Comparison of ENCODE assay signal across 7 cellular contexts in genomic region chr20:58017237-58017969, GRCh38.
DNase-seq lines count a peak whose midpoint lies in the region; TF ChIP-seq lines count a peak whose summit lies in the region.

No MANE protein-coding gene starts in this region.

- no peaks in the 10 kb centered on the region for H3K36me3 ChIP-seq in brain microvascular endothelial cell (replicated peaks)
- H3K36me3 ChIP-seq in tibial nerve, result no peaks in the 10 kb centered on the region

- H3K27ac ChIP-seq in brain microvascular endothelial cell (peak overlapping the region; percentile 63), tibial nerve (peak overlapping the region; percentile 14 to 82 (median 70))

- peaks cover 3 to 62% (median 14%) of the 10 kb centered on the region in 4 donors for H3K4me1 ChIP-seq in tibial nerve

- no peak for TF ChIP-seq POLR2A in tibial nerve (IDR thresholded peaks at IDR 0.05)

- H3K9me3 ChIP-seq in tibial nerve, result no peaks in the 10 kb centered on the region

- in situ Hi-C loops in brain microvascular endothelial cell (cut with HindIII; ENCODE audit: low pct_ligation_motif_present, low sequenced_read_pairs), result no loop called here

- DNase-seq in LHCN-M2 (ENCODE audit: low read depth), result peak; percentile 94
- DNase-seq in brain microvascular endothelial cell, result peak; percentile 69
- DNase-seq in kidney tubule cell (ENCODE audit: low spot score), result peak; percentile 99
- peak in 1 of 2 donors; percentile 28 for DNase-seq in tibial nerve (ENCODE audit: low spot score in 2 of 2)
- DNase-seq in activated gamma-delta T cell (lab: John Stamatoyannopoulos, UW), result no peak
- DNase-seq in SHP77 treated with DMSO at 0.1 percent for 48 hours (lab: John Stamatoyannopoulos, UW), result no peak
- no peak for DNase-seq in NCI-H2107 treated with DMSO at 0.1 percent for 48 hours (lab: John Stamatoyannopoulos, UW; ENCODE audit: unreplicated experiment)

- TF ChIP-seq EP300 in tibial nerve (IDR thresholded peaks at IDR 0.05), result peak in 1 of 2 donors; percentile 87

- TF ChIP-seq CTCF in brain microvascular endothelial cell (IDR thresholded peaks at IDR 0.05; ENCODE audit: low read depth, low read length, missing control alignments) (no peak), tibial nerve (IDR thresholded peaks at IDR 0.05) (peak in 1 of 5 experiments; percentile 17)

- 38 to 47% methylated on average over 17 of the region's 20 CpGs for WGBS in tibial nerve, 2 donors

- H3K4me3 ChIP-seq in brain microvascular endothelial cell (ENCODE audit: low read depth, low read length) (no peak overlapping the region), tibial nerve (no peak overlapping the region)

- H3K27me3 ChIP-seq in brain microvascular endothelial cell (replicated peaks) (no peaks in the 10 kb centered on the region), tibial nerve (no peaks in the 10 kb centered on the region)

Comparison
In these comparisons a context has a peak if more than half of its experiments do, and no peak if none do; other contexts are left out.
1. DNase-seq: peak in LHCN-M2 (single experiment), brain microvascular endothelial cell (single experiment) and kidney tubule cell (single experiment); none in activated gamma-delta T cell (single experiment), SHP77 treated with DMSO at 0.1 percent for 48 hours (single experiment) and NCI-H2107 treated with DMSO at 0.1 percent for 48 hours (single experiment).